Comparison of ENCODE assay signal across 8 cellular contexts in the genomic region with DNA sequence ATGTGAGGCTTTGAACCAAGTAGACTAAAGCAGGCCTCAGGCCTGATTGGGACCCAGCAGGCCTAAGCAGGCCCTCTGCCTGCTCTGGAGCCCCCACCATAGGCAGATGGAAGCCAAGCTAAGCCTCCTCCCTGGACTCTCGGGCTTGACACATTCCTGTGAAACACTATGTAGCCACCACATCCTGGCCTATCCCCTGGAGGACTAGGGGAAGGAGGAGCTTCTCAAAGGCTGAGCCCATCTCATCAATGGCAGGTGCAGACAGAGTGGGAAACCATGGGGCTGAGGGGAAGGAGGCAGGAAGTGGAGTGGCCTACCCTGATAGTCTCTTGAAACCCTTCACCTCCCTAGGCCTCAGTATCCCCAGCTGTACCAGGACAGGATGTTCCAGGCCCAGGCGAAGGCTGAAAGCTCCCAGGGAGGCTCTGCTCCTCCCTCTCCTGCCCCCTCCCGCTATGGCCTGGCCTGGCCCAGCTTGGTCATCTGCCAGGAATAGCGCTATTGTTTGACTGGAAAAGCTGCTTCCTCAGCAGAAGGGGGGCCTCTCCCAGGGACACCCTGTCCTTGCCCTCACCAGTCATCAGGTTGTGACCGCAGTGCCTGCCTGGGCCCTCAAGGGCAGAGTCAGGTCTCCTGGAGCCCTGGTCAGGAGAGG. TPM values are rescaled to one million over a fixed set of nuclear protein-coding genes. Genes with fewer than 3 reads are reported as not detected.
DNase-seq lines count a peak whose midpoint lies in the region; ATAC-seq and TF ChIP-seq lines count a peak whose summit lies in the region.

No MANE protein-coding gene starts in this region.

- H4K20me1 ChIP-seq in BLaER1, result no peaks in the 10 kb centered on the region

- H3K9me3 Mint-ChIP-seq in activated T-helper 2 cell treated with anti-CD3 and anti-CD28 coated beads, Interferon-gamma antibody, Interleukin-2, Interleukin-4, amounts not matched to agents 10 μg/mL and 5 μg/mL and 100 μg/mL, durations not matched to agents 14 hours and 24 hours and 36 hours, result no peaks in the 10 kb centered on the region

- H3K27ac ChIP-seq in BLaER1, result peak overlapping the region; percentile 92
- H3K27ac ChIP-seq in ovary, result peak overlapping the region; percentile 83 to 87

- DNase-seq in activated T-helper 2 cell treated with anti-CD3 and anti-CD28 coated beads, Interferon-gamma antibody, Interleukin-2, Interleukin-4, amounts not matched to agents 10 μg/mL and 5 μg/mL and 100 μg/mL, durations not matched to agents 14 hours and 24 hours and 36 hours (ENCODE audit: low spot score), result no peak
- DNase-seq in glomerular endothelial cell (ENCODE audit: extremely low read depth, low read depth, low spot score) (peak; percentile 71), ovary (peak; percentile 84 to 94 (median 90)), NCI-H2107 (lab: John Stamatoyannopoulos, UW) (no peak), NCI-H226 (no peak)

- H3K4me3 Mint-ChIP-seq in activated T-helper 2 cell treated with anti-CD3 and anti-CD28 coated beads, Interferon-gamma antibody, Interleukin-2, Interleukin-4, amounts not matched to agents 10 μg/mL and 5 μg/mL and 100 μg/mL, durations not matched to agents 14 hours and 24 hours and 36 hours (ENCODE audit: low read depth), result no peak overlapping the region

- H3K36me3 ChIP-seq in BLaER1 (peaks cover 40% of the 10 kb centered on the region), ovary (no peaks in the 10 kb centered on the region)

- H3K9me3 ChIP-seq in BLaER1 (no peaks in the 10 kb centered on the region), ovary (no peaks in the 10 kb centered on the region)

- peak overlapping the region; percentile 98 for H3K4me2 ChIP-seq in BLaER1

- H3K9ac ChIP-seq in BLaER1, result peak overlapping the region; percentile 76

- H3K27ac Mint-ChIP-seq in activated T-helper 2 cell treated with anti-CD3 and anti-CD28 coated beads, Interferon-gamma antibody, Interleukin-2, Interleukin-4, amounts not matched to agents 10 μg/mL and 5 μg/mL and 100 μg/mL, durations not matched to agents 14 hours and 24 hours and 36 hours, result peak overlapping the region; percentile 80

- peak overlapping the region; percentile 76; the same call in 1 of the 2 replicates for H3K4me3 ChIP-seq in BLaER1
- H3K4me3 ChIP-seq in ovary, result no peak overlapping the region

- ATAC-seq in HG02588 (IDR thresholded peaks at IDR 0.05; ENCODE audit: unreplicated experiment), result no peak

- no peak for TF ChIP-seq CTCF in ovary (IDR thresholded peaks at IDR 0.05)

- H3K27me3 Mint-ChIP-seq in activated T-helper 2 cell treated with anti-CD3 and anti-CD28 coated beads, Interferon-gamma antibody, Interleukin-2, Interleukin-4, amounts not matched to agents 10 μg/mL and 5 μg/mL and 100 μg/mL, durations not matched to agents 14 hours and 24 hours and 36 hours (ENCODE audit: low read depth), result no peaks in the 10 kb centered on the region

- intact Hi-C loops in activated T-helper 2 cell treated with anti-CD3 and anti-CD28 coated beads, Interferon-gamma antibody, Interleukin-2, Interleukin-4, amounts not matched to agents 10 μg/mL and 5 μg/mL and 100 μg/mL, durations not matched to agents 14 hours and 24 hours and 36 hours (cut with micrococcal nuclease), result no loop called here
- intact Hi-C loops in ovary (cut with DNase I), result no loop called here

- whole genome bisulfite sequencing in ovary, 3 donors, result 16 to 18% (median 16%) methylated on average over 5 of the region's 5 CpGs

- H3K36me3 Mint-ChIP-seq in activated T-helper 2 cell treated with anti-CD3 and anti-CD28 coated beads, Interferon-gamma antibody, Interleukin-2, Interleukin-4, amounts not matched to agents 10 μg/mL and 5 μg/mL and 100 μg/mL, durations not matched to agents 14 hours and 24 hours and 36 hours (ENCODE audit: low read depth), result peaks cover 35% of the 10 kb centered on the region

- TF ChIP-seq RAD21 in Ishikawa (IDR thresholded peaks at IDR 0.05; ENCODE audit: low read depth), result peak; percentile 33; the same call in 1 of the 2 replicates

- peaks cover 29% of the 10 kb centered on the region for H3K4me1 Mint-ChIP-seq in activated T-helper 2 cell treated with anti-CD3 and anti-CD28 coated beads, Interferon-gamma antibody, Interleukin-2, Interleukin-4, amounts not matched to agents 10 μg/mL and 5 μg/mL and 100 μg/mL, durations not matched to agents 14 hours and 24 hours and 36 hours (ENCODE audit: low read depth)

- peaks cover 74% of the 10 kb centered on the region for H3K4me1 ChIP-seq in BLaER1
- H3K4me1 ChIP-seq in ovary (ENCODE audit: insufficient read depth), result peaks cover 17% of the 10 kb centered on the region

- H3K27me3 ChIP-seq in BLaER1 (no peaks in the 10 kb centered on the region), ovary (no peaks in the 10 kb centered on the region)

- peak; percentile 18 for TF ChIP-seq POLR2A in ovary (IDR thresholded peaks at IDR 0.05)

- TF ChIP-seq EP300 in Ishikawa (IDR thresholded peaks at IDR 0.05; ENCODE audit: borderline replicate concordance), result 0 out of 2 replicates have a peak, but pooled peaks have one; percentile 67
- TF ChIP-seq EP300 in ovary (IDR thresholded peaks at IDR 0.05), result peak; percentile 87

TF ChIP-seq in Ishikawa, 13 proteins besides CTCF, POLR2A, EP300 and RAD21 (continues in another document):
- TF ChIP-seq TEAD4 (IDR thresholded peaks at IDR 0.05), result peak; percentile 56
- TF ChIP-seq ZBTB7A (IDR thresholded peaks at IDR 0.05; ENCODE audit: low read depth), result peak; percentile 75; the same call in 1 of the 2 replicates
- TF ChIP-seq, protein P1, sequence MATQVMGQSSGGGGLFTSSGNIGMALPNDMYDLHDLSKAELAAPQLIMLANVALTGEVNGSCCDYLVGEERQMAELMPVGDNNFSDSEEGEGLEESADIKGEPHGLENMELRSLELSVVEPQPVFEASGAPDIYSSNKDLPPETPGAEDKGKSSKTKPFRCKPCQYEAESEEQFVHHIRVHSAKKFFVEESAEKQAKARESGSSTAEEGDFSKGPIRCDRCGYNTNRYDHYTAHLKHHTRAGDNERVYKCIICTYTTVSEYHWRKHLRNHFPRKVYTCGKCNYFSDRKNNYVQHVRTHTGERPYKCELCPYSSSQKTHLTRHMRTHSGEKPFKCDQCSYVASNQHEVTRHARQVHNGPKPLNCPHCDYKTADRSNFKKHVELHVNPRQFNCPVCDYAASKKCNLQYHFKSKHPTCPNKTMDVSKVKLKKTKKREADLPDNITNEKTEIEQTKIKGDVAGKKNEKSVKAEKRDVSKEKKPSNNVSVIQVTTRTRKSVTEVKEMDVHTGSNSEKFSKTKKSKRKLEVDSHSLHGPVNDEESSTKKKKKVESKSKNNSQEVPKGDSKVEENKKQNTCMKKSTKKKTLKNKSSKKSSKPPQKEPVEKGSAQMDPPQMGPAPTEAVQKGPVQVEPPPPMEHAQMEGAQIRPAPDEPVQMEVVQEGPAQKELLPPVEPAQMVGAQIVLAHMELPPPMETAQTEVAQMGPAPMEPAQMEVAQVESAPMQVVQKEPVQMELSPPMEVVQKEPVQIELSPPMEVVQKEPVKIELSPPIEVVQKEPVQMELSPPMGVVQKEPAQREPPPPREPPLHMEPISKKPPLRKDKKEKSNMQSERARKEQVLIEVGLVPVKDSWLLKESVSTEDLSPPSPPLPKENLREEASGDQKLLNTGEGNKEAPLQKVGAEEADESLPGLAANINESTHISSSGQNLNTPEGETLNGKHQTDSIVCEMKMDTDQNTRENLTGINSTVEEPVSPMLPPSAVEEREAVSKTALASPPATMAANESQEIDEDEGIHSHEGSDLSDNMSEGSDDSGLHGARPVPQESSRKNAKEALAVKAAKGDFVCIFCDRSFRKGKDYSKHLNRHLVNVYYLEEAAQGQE (IDR thresholded peaks at IDR 0.05; ENCODE audit: low read depth), result no peak
- TF ChIP-seq, protein P2, sequence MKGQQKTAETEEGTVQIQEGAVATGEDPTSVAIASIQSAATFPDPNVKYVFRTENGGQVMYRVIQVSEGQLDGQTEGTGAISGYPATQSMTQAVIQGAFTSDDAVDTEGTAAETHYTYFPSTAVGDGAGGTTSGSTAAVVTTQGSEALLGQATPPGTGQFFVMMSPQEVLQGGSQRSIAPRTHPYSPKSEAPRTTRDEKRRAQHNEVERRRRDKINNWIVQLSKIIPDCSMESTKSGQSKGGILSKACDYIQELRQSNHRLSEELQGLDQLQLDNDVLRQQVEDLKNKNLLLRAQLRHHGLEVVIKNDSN (IDR thresholded peaks at IDR 0.05), result 0 out of 2 replicates have a peak, but pooled peaks have one; percentile 24
- TF ChIP-seq, protein P3, sequence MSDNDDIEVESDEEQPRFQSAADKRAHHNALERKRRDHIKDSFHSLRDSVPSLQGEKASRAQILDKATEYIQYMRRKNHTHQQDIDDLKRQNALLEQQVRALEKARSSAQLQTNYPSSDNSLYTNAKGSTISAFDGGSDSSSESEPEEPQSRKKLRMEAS (IDR thresholded peaks at IDR 0.05), result no peak
- no peak for TF ChIP-seq CEBPB (IDR thresholded peaks at IDR 0.05)
- peak; percentile 60; the same call in 1 of the 2 replicates for TF ChIP-seq YY1 (IDR thresholded peaks at IDR 0.05; ENCODE audit: low read depth)
- no peak for TF ChIP-seq FOXM1 (IDR thresholded peaks at IDR 0.05; ENCODE audit: borderline replicate concordance, low read depth)
- TF ChIP-seq TAF1 (IDR thresholded peaks at IDR 0.05; ENCODE audit: low read depth), result no peak
- TF ChIP-seq NFIC (IDR thresholded peaks at IDR 0.05), result peak; percentile 96

RNA-seq across cellular contexts. Expression of a gene that starts 1.5 kb away (rescaled TPM):
- 11.1 TPM in 2 replicates for total RNA-seq in activated T-helper 2 cell treated with anti-CD3 and anti-CD28 coated beads, Interferon-gamma antibody, Interleukin-2, Interleukin-4, amounts not matched to agents 10 μg/mL and 5 μg/mL and 100 μg/mL, durations not matched to agents 14 hours and 24 hours and 36 hours
- total RNA-seq in glomerular endothelial cell, result 13.4 and 18.2 TPM in 2 replicates
- 10 to 100 TPM; 11.0 to 31.2 (median 20.6) TPM for total RNA-seq in ovary
- 10 to 100 TPM in 1 of 2 donors, 1 to 10 TPM in 1; 3.1 to 22.0 TPM for polyA plus RNA-seq in ovary

RNA-seq across cellular contexts. Expression of a gene that starts 24.2 kb away (rescaled TPM):
- total RNA-seq in activated T-helper 2 cell treated with anti-CD3 and anti-CD28 coated beads, Interferon-gamma antibody, Interleukin-2, Interleukin-4, amounts not matched to agents 10 μg/mL and 5 μg/mL and 100 μg/mL, durations not matched to agents 14 hours and 24 hours and 36 hours, result 148 and 152 TPM in 2 replicates
- total RNA-seq in glomerular endothelial cell (not detected in 2 replicates), ovary (1 to 10 TPM in 4 of 7 donors, under 1 TPM in 2, not detected in 1; 0.73 to 4.5 (median 1.2) TPM)
- under 1 TPM in 1 of 2 donors, not detected in 1; 0.46 TPM for polyA plus RNA-seq in ovary

RNA-seq across cellular contexts. Expression of a gene that starts 35.9 kb away (rescaled TPM):
- 26.8 and 29.4 TPM in 2 replicates for total RNA-seq in activated T-helper 2 cell treated with anti-CD3 and anti-CD28 coated beads, Interferon-gamma antibody, Interleukin-2, Interleukin-4, amounts not matched to agents 10 μg/mL and 5 μg/mL and 100 μg/mL, durations not matched to agents 14 hours and 24 hours and 36 hours
- total RNA-seq in glomerular endothelial cell (17.9 and 18.2 TPM in 2 replicates), ovary (10 to 100 TPM; 19.6 to 39.3 (median 30.7) TPM)
- 10 to 100 TPM in 1 of 2 donors, 1 to 10 TPM in 1; 6.1 to 28.1 TPM for polyA plus RNA-seq in ovary

RNA-seq across cellular contexts. Expression of a gene that starts 44.2 kb away (rescaled TPM):
- total RNA-seq in activated T-helper 2 cell treated with anti-CD3 and anti-CD28 coated beads, Interferon-gamma antibody, Interleukin-2, Interleukin-4, amounts not matched to agents 10 μg/mL and 5 μg/mL and 100 μg/mL, durations not matched to agents 14 hours and 24 hours and 36 hours, result 919 and 932 TPM in 2 replicates
- 16.6 and 25.2 TPM in 2 replicates for total RNA-seq in glomerular endothelial cell
- total RNA-seq in ovary, result 1 to 10 TPM in 5 of 7 donors, under 1 TPM in 2; 0.35 to 8.3 (median 1.9) TPM
- 1 to 10 TPM; 1.1 to 3.1 TPM for polyA plus RNA-seq in ovary

Comparison
In these comparisons a context has a peak if more than half of its experiments do, and no peak if none do; other contexts are left out.
1. DNase-seq: peak in glomerular endothelial cell (single experiment) and ovary (5 of 5); none in activated T-helper 2 cell treated with anti-CD3 and anti-CD28 coated beads, Interferon-gamma antibody, Interleukin-2, Interleukin-4, amounts not matched to agents 10 μg/mL and 5 μg/mL and 100 μg/mL, durations not matched to agents 14 hours and 24 hours and 36 hours (single experiment), NCI-H2107 (single experiment) and NCI-H226 (single experiment).
2. RNA of a gene that starts 24.2 kb away (total RNA-seq): 148 to 152 TPM in activated T-helper 2 cell treated with anti-CD3 and anti-CD28 coated beads, Interferon-gamma antibody, Interleukin-2, Interleukin-4, amounts not matched to agents 10 μg/mL and 5 μg/mL and 100 μg/mL, durations not matched to agents 14 hours and 24 hours and 36 hours; 0.73 to 4.5 TPM in ovary and not detected in glomerular endothelial cell; every median in the first group is over 10 times any median in the second.